ENCODE assay signal across 1 cellular context in the genomic region with DNA sequence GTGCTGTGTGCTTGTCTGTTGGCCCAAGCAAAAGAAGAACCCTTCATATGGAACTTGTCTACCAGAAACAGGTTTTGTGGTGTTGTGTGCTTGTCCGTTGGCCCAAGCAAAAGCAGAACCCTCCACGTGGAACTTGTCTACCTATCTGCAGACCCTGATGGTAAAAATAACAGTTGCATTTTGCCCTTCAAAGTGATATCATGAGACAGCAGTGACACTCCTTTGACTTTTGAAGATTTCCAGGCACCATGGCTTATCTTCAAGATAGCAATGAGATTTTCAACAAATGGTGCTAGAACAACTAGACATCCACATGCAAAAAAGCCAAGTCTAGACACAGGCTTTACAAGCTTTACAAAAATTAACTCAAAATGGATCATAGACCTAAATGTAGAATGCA.
TF ChIP-seq lines count a peak whose summit lies in the region.

No MANE protein-coding gene starts in this region.

TF ChIP-seq in endothelial cell of umbilical vein, 7 proteins besides CTCF, POLR2A, EP300 and RAD21:
- no peak for TF ChIP-seq JUN (IDR thresholded peaks at IDR 0.05; ENCODE audit: borderline replicate concordance, insufficient read depth, insufficient read length, low read depth)
